Comparison of ENCODE assay signal across 18 cellular contexts in genomic region chr9:98142925-98143481, GRCh38. TPM values are rescaled to one million over a fixed set of nuclear protein-coding genes. Genes with fewer than 3 reads are reported as not detected.
A peak's percentile ranks its signal among the peaks of the same experiment; 100 is the strongest.
DNase-seq lines count a peak whose midpoint lies in the region; ATAC-seq and TF ChIP-seq lines count a peak whose summit lies in the region.
"Had no signal": no experiment of that assay in that cellular context is flagged by ENCODE, and none has a peak within 500 bp of the region (broad histone marks: within the 10 kb centered on the region; RNA-seq: fewer than 3 reads in every experiment).

No MANE protein-coding gene starts in this region.

- H3K27ac ChIP-seq in Peyer's patch: peak overlapping the region in 3 of 4 donors; percentile 85 to 95 (median 92)
- peak overlapping the region; percentile 85 for H3K27ac ChIP-seq in colonic mucosa
- peak overlapping the region; percentile 78 for H3K27ac ChIP-seq in lower lobe of right lung
- H3K27ac ChIP-seq in stomach: peak overlapping the region; percentile 53 to 92 (median 69)
- H3K27ac ChIP-seq: tibial artery had no signal

- H3K4me3 ChIP-seq in Peyer's patch (no peak overlapping the region), colonic mucosa (no peak overlapping the region), lower lobe of right lung (no peak overlapping the region), stomach (no peak overlapping the region)
- H3K4me3 ChIP-seq: tibial artery had no signal

- H3K27me3 ChIP-seq in Peyer's patch: no peaks in the 10 kb centered on the region
- H3K27me3 ChIP-seq in colonic mucosa: no peaks in the 10 kb centered on the region
- no peaks in the 10 kb centered on the region for H3K27me3 ChIP-seq in lower lobe of right lung (ENCODE audit: low read depth)
- no peaks in the 10 kb centered on the region for H3K27me3 ChIP-seq in stomach

- TF ChIP-seq POLR2A in Peyer's patch (IDR thresholded peaks at IDR 0.05) (no peak), stomach (IDR thresholded peaks at IDR 0.05) (no peak)

- TF ChIP-seq CTCF in Peyer's patch (IDR thresholded peaks at IDR 0.05) (no peak), colonic mucosa (IDR thresholded peaks at IDR 0.05) (no peak), lower lobe of right lung (IDR thresholded peaks at IDR 0.05) (no peak), stomach (IDR thresholded peaks at IDR 0.05) (no peak)

- intact Hi-C loops in colonic mucosa (cut with DNase I) (no loop called here), lower lobe of right lung (cut with DNase I) (no loop called here), stomach (cut with DNase I; ENCODE audit: low total_unique reads) (no loop called here)

- H3K4me1 ChIP-seq in Peyer's patch (peaks cover 5 to 46% (median 21%) of the 10 kb centered on the region in 4 donors), colonic mucosa (peaks cover 25% of the 10 kb centered on the region), lower lobe of right lung (peaks cover 39% of the 10 kb centered on the region), stomach (peaks cover 28 to 48% (median 40%) of the 10 kb centered on the region in 4 donors)

- TF ChIP-seq EP300 in stomach (IDR thresholded peaks at IDR 0.05): no peak

- H3K9me3 ChIP-seq in Peyer's patch: no peaks in the 10 kb centered on the region
- no peaks in the 10 kb centered on the region for H3K9me3 ChIP-seq in colonic mucosa
- H3K9me3 ChIP-seq in lower lobe of right lung: no peaks in the 10 kb centered on the region
- no peaks in the 10 kb centered on the region for H3K9me3 ChIP-seq in stomach
- H3K9me3 ChIP-seq: tibial artery had no signal

- H3K9ac ChIP-seq in colonic mucosa (ENCODE audit: low read depth in 2 of 2, low read length in 2 of 2): peak overlapping the region; percentile 6 to 67

- H3K36me3 ChIP-seq in Peyer's patch: no peaks in the 10 kb centered on the region
- no peaks in the 10 kb centered on the region for H3K36me3 ChIP-seq in colonic mucosa
- no peaks in the 10 kb centered on the region for H3K36me3 ChIP-seq in lower lobe of right lung
- H3K36me3 ChIP-seq in stomach: no peaks in the 10 kb centered on the region
- H3K36me3 ChIP-seq: tibial artery had no signal

- ATAC-seq in lower lobe of right lung (no peak), GM19324 (IDR thresholded peaks at IDR 0.05; ENCODE audit: low FRiP score, unreplicated experiment) (no peak)
- ATAC-seq: stimulated activated memory B cell treated with anti-CD40 and anti-IgM and Interleukin-4, amounts not matched to agents 10 μg/mL and 1 μg/mL and 100 μg/mL, for 72 hours had no signal

- DNase-seq in Peyer's patch (peak in 2 of 3 donors; percentile 44 to 51), colonic mucosa (no peak), lower lobe of right lung (no peak), stomach (no peak), NAMALWA (ENCODE audit: low spot score) (no peak), NCI-H446 treated with DMSO at 0.1 percent for 48 hours (lab: John Stamatoyannopoulos, UW) (no peak)
- no peak for DNase-seq in stimulated activated CD4-positive, alpha-beta T cell treated with anti-CD3 and anti-CD28 coated beads, Interleukin-4, amount 100 ng/mL, for 24 hours
- DNase-seq: activated B cell treated with CpG ODN at 0.5 μM for 24 hours; AML-193; foreskin melanocyte; GDM1; H7; NCI-H1436 treated with DMSO at 0.1 percent for 48 hours; NCI-H774; stimulated activated CD4-positive, alpha-beta T cell treated with anti-CD3 and anti-CD28 coated beads, Interleukin-15, amount 100 ng/mL, for 24 hours had no signal

- 65 to 83% (median 77%) methylated on average over 7 to 8 of the region's 8 CpGs for WGBS in stomach, 5 donors

RNA-seq across cellular contexts. Expression of gene TRIM14, which starts 24.0 kb away (rescaled TPM):
- total RNA-seq in Peyer's patch: 100 to 1,000 TPM in 1 of 4 donors, 10 to 100 TPM in 3; 61.1 to 101 (median 72.0) TPM
- total RNA-seq in colonic mucosa: 10 to 100 TPM; 44.6 to 62.0 TPM
- total RNA-seq in lower lobe of right lung: 82.5 TPM
- total RNA-seq in stomach: 100 to 1,000 TPM in 1 of 5 donors, 10 to 100 TPM in 3, 1 to 10 TPM in 1; 7.7 to 249 (median 17.4) TPM
- polyA plus RNA-seq in stomach: 1 to 10 TPM; 4.7 to 6.1 (median 6.0) TPM

RNA-seq across cellular contexts. Expression of gene CORO2A, which starts 49.4 kb away (rescaled TPM):
- 10 to 100 TPM; 15.7 to 99.6 (median 91.9) TPM for total RNA-seq in Peyer's patch
- 10 to 100 TPM; 53.8 to 68.1 TPM for total RNA-seq in colonic mucosa
- 26.1 TPM for total RNA-seq in lower lobe of right lung
- total RNA-seq in stomach: 10 to 100 TPM in 4 of 5 donors, 1 to 10 TPM in 1; 4.5 to 26.7 (median 11.3) TPM
- 10 to 100 TPM in 1 of 3 donors, 1 to 10 TPM in 2; 2.8 to 10.8 (median 7.3) TPM for polyA plus RNA-seq in stomach

Comparison
In these comparisons a context has a peak if more than half of its experiments do, and no peak if none do; other contexts are left out.
1. DNase-seq: peak in Peyer's patch (2 of 3); none in colonic mucosa (single experiment), lower lobe of right lung (single experiment), stomach (single experiment), stimulated activated CD4-positive, alpha-beta T cell treated with anti-CD3 and anti-CD28 coated beads, Interleukin-4, amount 100 ng/mL, for 24 hours (single experiment), NAMALWA (single experiment) and NCI-H446 treated with DMSO at 0.1 percent for 48 hours (single experiment).
2. Peak in every context shown above with its lines, with median percentiles within 50 percentile points of each other: H3K27ac ChIP-seq.